ENCODE assay signal across 17 cellular contexts in the genomic region with DNA sequence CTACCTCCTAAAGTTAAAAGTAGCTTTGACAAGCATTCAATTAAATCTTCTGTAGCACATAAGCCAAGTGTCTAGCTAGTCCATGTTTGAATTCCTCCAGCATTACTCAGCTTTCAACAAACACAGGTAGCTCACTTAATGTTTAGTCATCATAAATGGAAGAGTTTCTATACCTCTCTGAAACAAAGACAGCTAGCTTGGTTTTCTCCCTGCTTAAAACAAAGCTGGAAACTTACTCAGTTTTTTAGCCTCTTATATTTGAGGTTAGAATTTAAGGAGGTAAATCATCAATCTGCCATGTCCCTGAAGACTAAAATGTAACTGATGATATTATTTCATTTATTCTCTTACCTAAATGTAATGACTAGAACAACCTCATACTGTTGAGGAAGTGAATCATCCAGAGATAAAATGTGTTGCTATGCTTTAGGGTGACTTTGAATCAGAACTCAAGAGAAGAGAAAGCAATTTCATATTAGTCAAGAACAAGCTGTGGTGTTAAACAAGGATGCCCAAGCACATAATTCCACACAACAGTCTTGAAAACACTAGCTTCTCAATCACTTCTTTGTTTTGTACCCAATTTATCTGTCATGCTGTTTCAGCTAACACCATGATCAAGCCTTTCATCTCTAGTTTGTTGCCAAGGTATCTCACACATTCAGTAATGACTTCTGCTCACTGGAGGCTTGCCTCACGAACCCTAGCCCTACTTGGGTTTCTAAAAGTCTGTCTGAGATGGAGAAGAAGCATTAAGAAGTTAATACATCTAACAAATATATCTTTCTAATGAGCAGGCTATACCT.
A peak's percentile ranks its signal among the peaks of the same experiment; 100 is the strongest.
DNase-seq lines count a peak whose midpoint lies in the region; TF ChIP-seq lines count a peak whose summit lies in the region.
"Had no signal": no experiment of that assay in that cellular context is flagged by ENCODE, and none has a peak within 500 bp of the region (broad histone marks: within the 10 kb centered on the region; RNA-seq: fewer than 3 reads in every experiment).

No MANE protein-coding gene starts in this region.

- no peaks in the 10 kb centered on the region for H3K36me3 ChIP-seq in transverse colon
- H3K36me3 ChIP-seq: heart right ventricle, left ventricle myocardium inferior, suprapubic skin had no signal

- H3K27ac ChIP-seq in transverse colon = no peak overlapping the region
- H3K27ac ChIP-seq: heart right ventricle, left ventricle myocardium inferior, psoas muscle, suprapubic skin had no signal

- no peak for TF ChIP-seq POLR2A in transverse colon (IDR thresholded peaks at IDR 0.05)
- no peak for TF ChIP-seq POLR2A in erythroblast (IDR thresholded peaks at IDR 0.05; ENCODE audit: low read length)

- TF ChIP-seq CTCF in fibroblast of mammary gland (conservative IDR thresholded peaks at IDR 0.05; ENCODE audit: control insufficient read depth, insufficient read depth, low read depth, low read length) (no peak), retinal pigment epithelial cell (conservative IDR thresholded peaks at IDR 0.05; ENCODE audit: low read depth, low read length) (no peak), transverse colon (IDR thresholded peaks at IDR 0.05) (no peak)

- TF ChIP-seq EP300 in transverse colon (IDR thresholded peaks at IDR 0.05; ENCODE audit: low read depth) = no peak

- DNase-seq in HPDE6-E6E7 (ENCODE audit: extremely low spot score) = peak; percentile 58
- DNase-seq in RPMI7951 (ENCODE audit: low read depth) = peak; percentile 10
- peak; percentile 10 for DNase-seq in fibroblast of mammary gland (ENCODE audit: low read depth)
- peak; percentile 24 for DNase-seq in retinal pigment epithelial cell (ENCODE audit: low read depth)
- DNase-seq in transverse colon = no peak
- no peak for DNase-seq in activated CD4-positive, alpha-beta T cell treated with anti-CD3 and anti-CD28 coated beads for 48 hours
- DNase-seq in erythroblast (lab: John Stamatoyannopoulos, UW) = no peak
- DNase-seq: activated CD4-positive, CD25-positive, alpha-beta regulatory T cell treated with anti-CD3 and anti-CD28 coated beads, Interleukin-2, amount 50 U/mL, for 72 hours; activated CD8-positive, alpha-beta memory T cell treated with anti-CD3 and anti-CD28 coated beads, Interleukin-2, amount 50 U/mL, for 48 hours; activated naive CD4-positive, alpha-beta T cell treated with anti-CD3 and anti-CD28 coated beads, Interleukin-2, amount 50 U/mL, for 16 hours; C1 segment of cervical spinal cord; caudate nucleus; heart right ventricle; left ventricle myocardium inferior; NCI-H2107; psoas muscle had no signal

- intact Hi-C loops in transverse colon (cut with DNase I; ENCODE audit: low total_unique reads) = no loop called here

- 44 to 57% methylated on average over 1 of the region's 1 CpG for WGBS in transverse colon (ENCODE audit: low coverage in 1 of 2), 2 donors

- no peaks in the 10 kb centered on the region for H3K4me1 ChIP-seq in transverse colon
- H3K4me1 ChIP-seq: heart right ventricle, left ventricle myocardium inferior, psoas muscle, suprapubic skin had no signal

- no peak overlapping the region for H3K4me3 ChIP-seq in fibroblast of mammary gland (ENCODE audit: control insufficient read depth, low read depth, low read length)
- H3K4me3 ChIP-seq in retinal pigment epithelial cell (ENCODE audit: low read length) = no peak overlapping the region
- H3K4me3 ChIP-seq in transverse colon = no peak overlapping the region
- H3K4me3 ChIP-seq: heart right ventricle, left ventricle myocardium inferior, psoas muscle, suprapubic skin had no signal

- in situ Hi-C loops in transverse colon (cut with MboI; ENCODE audit: low pct_ligation_motif_present in 1 of 4, low pct_unique_long_range_greater_than_20kb in 1 of 4, low sequenced_read_pairs in 3 of 4) = no loop called here

- no peaks in the 10 kb centered on the region for H3K9me3 ChIP-seq in transverse colon

- no peaks in the 10 kb centered on the region for H3K27me3 ChIP-seq in transverse colon
- H3K27me3 ChIP-seq: heart right ventricle, suprapubic skin had no signal

Comparison
In these comparisons a context has a peak if more than half of its experiments do, and no peak if none do; other contexts are left out.
1. DNase-seq: peak in HPDE6-E6E7 (single experiment), RPMI7951 (single experiment), fibroblast of mammary gland (single experiment) and retinal pigment epithelial cell (single experiment); none in transverse colon (single experiment), activated CD4-positive, alpha-beta T cell treated with anti-CD3 and anti-CD28 coated beads for 48 hours (single experiment) and erythroblast (0 of 2).